In genomic region chr16:30033270-30033669, GRCh38 we compare ENCODE assay signal across 1 cellular context.
TF ChIP-seq lines count a peak whose summit lies in the region.

No MANE protein-coding gene starts in this region.

TF ChIP-seq in K562, 482 proteins besides CTCF, POLR2A, EP300 and RAD21 (continued from another document and continues in another):
- TF ChIP-seq ZNF318 (IDR thresholded peaks at IDR 0.05; ENCODE audit: borderline replicate concordance in 1 of 2, low read depth in 1 of 2): no peak
- 0 out of 2 replicates have a peak, but pooled peaks have one; percentile 13 for TF ChIP-seq BHLHE40 (IDR thresholded peaks at IDR 0.05; ENCODE audit: low read length)
- TF ChIP-seq ZNF695 (CRISPR knock-in tag; IDR thresholded peaks at IDR 0.05): no peak
- no peak for TF ChIP-seq ZNF766 (CRISPR knock-in tag; conservative IDR thresholded peaks at IDR 0.05)
- no peak for TF ChIP-seq ZNF644 (tag; IDR thresholded peaks at IDR 0.05; ENCODE audit: low read depth)
- no peak for TF ChIP-seq NRF1 (conservative IDR thresholded peaks at IDR 0.05 in 1 of 2, IDR thresholded peaks at IDR 0.05 in 1 of 2)
- TF ChIP-seq ZKSCAN3 (CRISPR knock-in tag; IDR thresholded peaks at IDR 0.05): no peak
- no peak for TF ChIP-seq ZNF165 (CRISPR knock-in tag; IDR thresholded peaks at IDR 0.05; ENCODE audit: borderline replicate concordance)
- TF ChIP-seq ZNF23 (CRISPR knock-in tag; IDR thresholded peaks at IDR 0.05): no peak
- TF ChIP-seq RBM22 (IDR thresholded peaks at IDR 0.05; ENCODE audit: low read depth, low read length, poor library complexity, severe bottlenecking): no peak
- no peak for TF ChIP-seq ZNF583 (CRISPR knock-in tag; IDR thresholded peaks at IDR 0.05)
- no peak for TF ChIP-seq OTX1 (CRISPR knock-in tag; IDR thresholded peaks at IDR 0.05)
- TF ChIP-seq FUS (optimal IDR thresholded peaks at IDR 0.05; ENCODE audit: low read depth, low read length): no peak
- no peak for TF ChIP-seq POLR2AphosphoS2 (IDR thresholded peaks at IDR 0.05; ENCODE audit: low read length)
- no peak for TF ChIP-seq TOE1 (IDR thresholded peaks at IDR 0.05; ENCODE audit: borderline replicate concordance)
- no peak for TF ChIP-seq TOE1 (CRISPR knock-in tag; IDR thresholded peaks at IDR 0.05; ENCODE audit: borderline replicate concordance, low read depth)
- TF ChIP-seq CHD7 (IDR thresholded peaks at IDR 0.05; ENCODE audit: low read depth, low read length): no peak
- peak; percentile 84 to 98 for TF ChIP-seq RCOR1 (IDR thresholded peaks at IDR 0.05; ENCODE audit: borderline replicate concordance in 1 of 2, low read depth in 2 of 2, low read length in 2 of 2)
- TF ChIP-seq SAFB2 (IDR thresholded peaks at IDR 0.05; ENCODE audit: borderline replicate concordance, low read depth, low read length, severe bottlenecking): no peak
- no peak for TF ChIP-seq ATF2 (CRISPR knock-in tag; IDR thresholded peaks at IDR 0.05)
- no peak for TF ChIP-seq USF2 (CRISPR knock-in tag; IDR thresholded peaks at IDR 0.05)
- no peak for TF ChIP-seq NFRKB (IDR thresholded peaks at IDR 0.05; ENCODE audit: low read depth)
- no peak for TF ChIP-seq PTRF (tag; IDR thresholded peaks at IDR 0.05)
- TF ChIP-seq SREBF1 (IDR thresholded peaks at IDR 0.05; ENCODE audit: borderline replicate concordance, low read depth, low read length): no peak
- no peak for TF ChIP-seq HOXB6 (CRISPR knock-in tag; IDR thresholded peaks at IDR 0.05; ENCODE audit: borderline replicate concordance)
- no peak for TF ChIP-seq TSHZ1 (CRISPR knock-in tag; IDR thresholded peaks at IDR 0.05)
- TF ChIP-seq L3MBTL2 (IDR thresholded peaks at IDR 0.05): no peak
- TF ChIP-seq KLF16 (IDR thresholded peaks at IDR 0.05): peak; percentile 44
